In genomic region chr9:96417051-96417586, GRCh38 we compare ENCODE assay signal across 8 cellular contexts.
DNase-seq lines count a peak whose midpoint lies in the region; ATAC-seq lines count a peak whose summit lies in the region.

No MANE protein-coding gene starts in this region.

- DNase-seq in GM04503 (ENCODE audit: low read depth) = peak; percentile 12
- DNase-seq in NCI-H2227 (lab: John Stamatoyannopoulos, UW; ENCODE audit: unreplicated experiment) = peak; percentile 87
- DNase-seq in activated CD4-positive, CD25-positive, alpha-beta regulatory T cell (lab: John Stamatoyannopoulos, UW) = peak; percentile 80 to 90 (median 86)
- DNase-seq in caudate nucleus (lab: John Stamatoyannopoulos, UW) = peak in 59 of 61 donors; percentile 12 to 93 (median 82)
- peak; percentile 90 for DNase-seq in islet precursor cell
- peak; percentile 83 to 89 for DNase-seq in stimulated activated CD4-positive, alpha-beta T cell treated with anti-CD3 and anti-CD28 coated beads, Interleukin-12 subunit alpha, Interleukin-12 subunit beta, amount 100 ng/mL, for 24 hours (ENCODE audit: low read depth in 2 of 2)

- H3K27ac ChIP-seq in caudate nucleus (ENCODE audit: low read depth, low read length) = peak overlapping the region; percentile 90

- ATAC-seq in HG02885 (IDR thresholded peaks at IDR 0.05; ENCODE audit: poor library complexity, unreplicated experiment) (peak; percentile 28), HG03342 (IDR thresholded peaks at IDR 0.05; ENCODE audit: unreplicated experiment) (no peak)

Comparison
In these comparisons a context has a peak if more than half of its experiments do, and no peak if none do; other contexts are left out.
1. DNase-seq: peak in every context shown above with its lines; median percentile 90 in islet precursor cell; 87 in NCI-H2227; 86 in stimulated activated CD4-positive, alpha-beta T cell treated with anti-CD3 and anti-CD28 coated beads, Interleukin-12 subunit alpha, Interleukin-12 subunit beta, amount 100 ng/mL, for 24 hours; 86 in activated CD4-positive, CD25-positive, alpha-beta regulatory T cell; 82 in caudate nucleus; 12 in GM04503.